ENCODE assay signal across 8 cellular contexts in genomic region chr4:1711906-1712215, GRCh38. TPM values are rescaled to one million over a fixed set of nuclear protein-coding genes. Genes with fewer than 3 reads are reported as not detected.
DNase-seq lines count a peak whose midpoint lies in the region; ATAC-seq and TF ChIP-seq lines count a peak whose summit lies in the region.

No MANE protein-coding gene starts in this region.

- no peaks in the 10 kb centered on the region for H3K27me3 ChIP-seq in HUES64 (ENCODE audit: insufficient read depth, low read length)
- H3K27me3 ChIP-seq in mononuclear cell (ENCODE audit: insufficient read depth, low read length), result no peaks in the 10 kb centered on the region

- H3K27ac ChIP-seq in HUES64 (ENCODE audit: low read depth, low read length), result peak overlapping the region; percentile 99; the same call in 1 of the 2 replicates

- peak overlapping the region; percentile 98 for H3K9ac ChIP-seq in HUES64 (ENCODE audit: low read depth, low read length)

- peak; percentile 6 for ATAC-seq in GM18868 (IDR thresholded peaks at IDR 0.05; ENCODE audit: unreplicated experiment)

- H3K4me1 ChIP-seq in HUES64 (ENCODE audit: insufficient read depth, low read length), result no peaks in the 10 kb centered on the region
- peaks cover 65% of the 10 kb centered on the region for H3K4me1 ChIP-seq in mononuclear cell (ENCODE audit: insufficient read depth, low read length)

- under 1% methylated on average over 46 of the region's 46 CpGs for WGBS in HUES64

- H3K9me3 ChIP-seq in HUES64 (ENCODE audit: insufficient read depth, low read depth, low read length) (no peaks in the 10 kb centered on the region), mononuclear cell (ENCODE audit: low read depth, low read length) (no peaks in the 10 kb centered on the region)

- DNase-seq in cardiac fibroblast (ENCODE audit: low read depth in 2 of 2), result no peak
- DNase-seq in NCI-H82 (lab: John Stamatoyannopoulos, UW), result no peak
- no peak for DNase-seq in AG20443 (ENCODE audit: low spot score)
- DNase-seq in NCI-H510A (lab: John Stamatoyannopoulos, UW), result no peak
- no peak for DNase-seq in mesenteric fat pad (ENCODE audit: low spot score)

- H3K36me3 ChIP-seq in HUES64 (ENCODE audit: insufficient read depth, low read length), result peaks cover 27% of the 10 kb centered on the region

- no peak for TF ChIP-seq CTCF in cardiac fibroblast (IDR thresholded peaks at IDR 0.05; ENCODE audit: low read depth, low read length)

- H3K4me3 ChIP-seq in HUES64 (ENCODE audit: low read length), result peak overlapping the region; percentile 81
- H3K4me3 ChIP-seq in cardiac fibroblast (replicated peaks in 1 of 2; ENCODE audit: low read depth in 2 of 2, low read length in 2 of 2), result peak overlapping the region; percentile 68 to 80
- H3K4me3 ChIP-seq in mononuclear cell (ENCODE audit: low read length), result peak overlapping the region; percentile 95

RNA-seq across cellular contexts. Expression of gene SLBP, which starts 0.3 kb away (rescaled TPM):
- 52.1 TPM for polyA plus RNA-seq in HUES64 (2013, experiment 1 of 2)
- 51.7 TPM for polyA plus RNA-seq in HUES64 (2013, experiment 2 of 2)
- total RNA-seq in mononuclear cell (61.9 TPM), mesenteric fat pad (31.2 TPM)

RNA-seq across cellular contexts. Expression of gene TMEM129, which starts 9.3 kb away (rescaled TPM):
- 19.0 TPM for polyA plus RNA-seq in HUES64 (2013, experiment 1 of 2)
- polyA plus RNA-seq in HUES64 (2013, experiment 2 of 2), result 22.5 TPM
- 12.1 TPM for total RNA-seq in mononuclear cell
- 33.6 TPM for total RNA-seq in mesenteric fat pad

RNA-seq across cellular contexts. Expression of gene TACC3, which starts 9.5 kb away (rescaled TPM):
- polyA plus RNA-seq in HUES64 (2013, experiment 1 of 2), result 127 TPM
- 124 TPM for polyA plus RNA-seq in HUES64 (2013, experiment 2 of 2)
- total RNA-seq in mononuclear cell (27.0 TPM), mesenteric fat pad (10.2 TPM)

RNA-seq across cellular contexts. Expression of gene FAM53A, which starts 27.7 kb away (rescaled TPM):
- polyA plus RNA-seq in HUES64 (2013, experiment 1 of 2), result 0.60 TPM
- 1.4 TPM for polyA plus RNA-seq in HUES64 (2013, experiment 2 of 2)
- total RNA-seq in mononuclear cell (2.2 TPM), mesenteric fat pad (2.9 TPM)
